10 cellular contexts compared by ENCODE assay signal in the genomic region with DNA sequence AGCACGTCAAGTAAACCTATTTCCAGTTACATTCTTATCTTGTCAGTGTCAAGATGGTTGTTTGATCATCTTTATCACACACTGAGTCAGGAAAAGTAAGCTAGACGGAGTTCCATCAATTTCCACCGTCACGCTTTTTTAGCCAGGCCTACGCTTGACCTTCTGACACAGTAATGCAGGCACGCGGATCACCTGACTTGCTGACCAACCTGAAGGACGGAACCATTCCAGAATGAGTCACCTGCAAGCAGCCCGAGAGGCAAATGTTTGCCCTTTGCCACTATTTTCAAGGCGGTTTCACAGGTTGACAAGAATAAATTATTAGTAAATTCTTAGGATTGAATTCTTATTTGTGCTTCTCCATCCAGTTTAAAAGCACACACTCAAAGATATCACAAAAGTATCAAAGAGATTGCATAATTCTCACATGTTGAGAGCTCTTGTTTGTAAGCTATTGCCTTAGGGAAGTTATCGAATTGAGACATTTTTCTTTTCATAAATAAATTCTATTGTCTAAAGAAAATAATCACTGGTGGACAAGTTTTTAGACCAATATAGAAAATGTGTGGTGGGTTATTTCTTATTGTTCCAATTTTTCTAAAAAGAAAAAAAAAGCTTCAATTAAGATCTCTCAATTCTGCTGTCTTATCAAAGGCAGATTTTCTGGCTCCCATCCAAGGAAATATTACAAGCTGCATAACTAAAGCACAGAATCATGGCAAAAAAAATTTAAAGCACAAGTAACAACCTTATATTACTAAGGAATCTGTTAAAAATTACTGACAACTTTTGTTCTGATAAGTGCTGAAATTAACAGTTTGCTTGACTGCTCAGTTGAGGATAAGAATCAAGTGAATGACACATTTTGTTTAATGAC.
DNase-seq lines count a peak whose midpoint lies in the region; TF ChIP-seq lines count a peak whose summit lies in the region.
"Had no signal": no experiment of that assay in that cellular context is flagged by ENCODE, and none has a peak within 500 bp of the region (broad histone marks: within the 10 kb centered on the region; RNA-seq: fewer than 3 reads in every experiment).

No MANE protein-coding gene starts in this region.

- POLR2A ChIA-PET in RWPE1 (lab: Yijun Ruan, JAX; ENCODE audit: low non-redundant PET) = no interaction called here

- H3K27ac ChIP-seq in RWPE1 = no peak overlapping the region

- CTCF ChIA-PET in RWPE1 (lab: Yijun Ruan, JAX) = interaction anchor here (0.6 to 0.7 kb wide), 2 partner anchors 58 to 420 kb away, joined by 3 to 5 read pairs; no protein-coding TSS in a partner anchor

- DNase-seq in DMS79 treated with DMSO at 0.1 percent for 48 hours (lab: John Stamatoyannopoulos, UW) (peak; percentile 4), DMS79 (lab: John Stamatoyannopoulos, UW) (no peak), RWPE1 (ENCODE audit: low spot score) (peak; percentile 71), fibroblast of peridontal ligament (ENCODE audit: extremely low read depth) (peak; percentile 29), putamen (ENCODE audit: low spot score) (peak; percentile 25), Ammon's horn (ENCODE audit: low spot score) (no peak), anterior cingulate cortex (lab: John Stamatoyannopoulos, UW) (no peak), NCI-H82 (lab: John Stamatoyannopoulos, UW) (no peak)
- DNase-seq: 8988T, NCI-H187 had no signal

- TF ChIP-seq CTCF in RWPE1 (conservative IDR thresholded peaks at IDR 0.05; ENCODE audit: low read depth) = no peak

Comparison
In these comparisons a context has a peak if more than half of its experiments do, and no peak if none do; other contexts are left out.
1. DNase-seq: peak in DMS79 treated with DMSO at 0.1 percent for 48 hours (single experiment), RWPE1 (single experiment), fibroblast of peridontal ligament (single experiment) and putamen (single experiment); none in DMS79 (single experiment), Ammon's horn (single experiment), anterior cingulate cortex (0 of 58) and NCI-H82 (single experiment).